In genomic region chr1:81073580-81073979, GRCh38 we compare ENCODE assay signal across 18 cellular contexts.
"Had no signal": no experiment of that assay in that cellular context is flagged by ENCODE, and none has a peak within 500 bp of the region (broad histone marks: within the 10 kb centered on the region; RNA-seq: fewer than 3 reads in every experiment).

No MANE protein-coding gene starts in this region.

- ATAC-seq: effector memory CD8-positive, alpha-beta T cell; foreskin keratinocyte; gastroesophageal sphincter; heart left ventricle; left cardiac atrium; left lung; left ventricle myocardium superior; lower lobe of right lung; mucosa of descending colon had no signal

- DNase-seq: colonic mucosa; cortex of kidney; effector CD8-positive, alpha-beta T cell; effector memory CD8-positive, alpha-beta T cell; endodermal cell; foreskin keratinocyte; heart left ventricle; hippocampal formation; left cardiac atrium; left lung; left ventricle myocardium superior; lower lobe of right lung; mesenchymal stem cell; mucosa of descending colon; naive B cell had no signal

- H3K27ac ChIP-seq: colonic mucosa, esophagus muscularis mucosa, foreskin keratinocyte, gastroesophageal sphincter, heart left ventricle, left lung, lower lobe of right lung had no signal

- H3K27me3 ChIP-seq: colonic mucosa, esophagus muscularis mucosa, foreskin keratinocyte, gastroesophageal sphincter, heart left ventricle, left lung had no signal

- H3K4me3 ChIP-seq: colonic mucosa, esophagus muscularis mucosa, gastroesophageal sphincter, heart left ventricle, left lung, lower lobe of right lung, mucosa of descending colon had no signal

- H3K36me3 ChIP-seq: colonic mucosa, esophagus muscularis mucosa, gastroesophageal sphincter, heart left ventricle, left lung, lower lobe of right lung had no signal

- H3K4me1 ChIP-seq: colonic mucosa, esophagus muscularis mucosa, foreskin keratinocyte, gastroesophageal sphincter, heart left ventricle, left lung, lower lobe of right lung had no signal

- H3K9me3 ChIP-seq: colonic mucosa, esophagus muscularis mucosa, gastroesophageal sphincter, heart left ventricle, left lung, lower lobe of right lung, mucosa of descending colon had no signal

- FAIRE-seq: keratinocyte had no signal
